In the genomic region with DNA sequence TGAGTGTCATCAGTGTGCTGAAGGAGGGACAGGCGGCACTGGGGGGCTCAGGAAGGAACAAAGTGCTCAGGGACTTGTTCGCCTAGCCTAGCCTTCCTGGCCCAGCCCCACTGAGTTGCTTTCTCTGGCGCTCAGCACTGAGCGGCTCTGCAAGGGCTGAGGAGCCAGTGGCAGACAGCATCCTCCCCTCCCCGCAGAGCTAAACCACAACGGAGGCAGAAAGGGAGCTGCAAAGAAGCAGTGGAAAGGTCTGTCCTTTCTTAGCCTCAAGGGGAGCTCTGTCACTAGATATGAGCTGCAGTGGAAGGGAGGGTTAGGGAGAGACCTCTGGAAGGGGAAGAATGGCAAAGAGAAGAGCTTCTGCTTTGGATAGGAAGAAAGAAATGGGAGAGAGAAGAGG, we compare ENCODE assay signal across 9 cellular contexts.
DNase-seq lines count a peak whose midpoint lies in the region; ATAC-seq, FAIRE-seq and TF ChIP-seq lines count a peak whose summit lies in the region.
"Had no signal": no experiment of that assay in that cellular context is flagged by ENCODE, and none has a peak within 500 bp of the region (broad histone marks: within the 10 kb centered on the region; RNA-seq: fewer than 3 reads in every experiment).

No MANE protein-coding gene starts in this region.

- TF ChIP-seq EP300 in SK-N-SH (IDR thresholded peaks at IDR 0.05; ENCODE audit: borderline replicate concordance in 1 of 2, low read depth in 1 of 2, low read length in 1 of 2): peak in 1 of 2 experiments; percentile 59; a peak in 1 of 4 replicates
- no peak for TF ChIP-seq EP300 in K562 (IDR thresholded peaks at IDR 0.05; ENCODE audit: low read length)

- peaks cover 0 to 4% (median 0%) of the 10 kb centered on the region in 3 experiments; a peak in 1 of 7 replicates for H3K36me3 Mint-ChIP-seq in H9 (ENCODE audit: insufficient read depth in 1 of 3, low read depth in 3 of 3)

- peak; percentile 75 for FAIRE-seq in K562 (lab: Jason Lieb, UNC)

- no peak overlapping the region for H3K9ac ChIP-seq in H9 (ENCODE audit: extremely low read depth, insufficient read length, low read length)
- H3K9ac ChIP-seq in SK-N-SH: no peak overlapping the region
- peak overlapping the region in 1 of 2 experiments; percentile 47; a peak in 1 of 4 replicates for H3K9ac ChIP-seq in K562 (ENCODE audit: insufficient read depth in 1 of 2, low read depth in 2 of 2, low read length in 2 of 2)
- no peak overlapping the region for H3K9ac ChIP-seq in neuronal stem cell (ENCODE audit: low read depth, low read length, poor library complexity)

- no peak overlapping the region for H3K56ac ChIP-seq in H9 (ENCODE audit: insufficient read length, low read depth, low read length)

- H3K79me1 ChIP-seq in H9 (ENCODE audit: insufficient read depth, low read depth, low read length, poor library complexity, severe bottlenecking) (no peaks in the 10 kb centered on the region), neuronal stem cell (ENCODE audit: low read depth, low read length) (no peaks in the 10 kb centered on the region)

- WGBS in H9 (ENCODE audit: extremely low coverage, insufficient read length, low lambda C conversion rate): no CpG with 5 or more reads among the region's 6 CpGs
- WGBS in SK-N-SH (ENCODE audit: low lambda C conversion rate): 36% methylated on average over 6 of the region's 6 CpGs
- WGBS in K562 (ENCODE audit: insufficient coverage, low coverage, missing lambda C conversion rate): 26% methylated on average over 5 of the region's 6 CpGs
- no CpG with 5 or more reads among the region's 6 CpGs for WGBS in neuronal stem cell (ENCODE audit: extremely low coverage in 2 of 2, insufficient read length in 2 of 2, insufficient replicate concordance in 1 of 2), 2 donors

- H2BK120ac ChIP-seq in H9 (ENCODE audit: low read depth, low read length, poor library complexity, severe bottlenecking) (no peak overlapping the region), neuronal stem cell (ENCODE audit: low read depth, low read length) (no peak overlapping the region)

- H3K27ac Mint-ChIP-seq in H9: peak overlapping the region in 2 of 3 experiments; percentile 0 to 5; a peak in 1 of 7 replicates

- H3K9me3 ChIP-seq in H9 (ENCODE audit: control insufficient read depth, low read depth, low read length): no peaks in the 10 kb centered on the region
- H3K9me3 ChIP-seq in SK-N-SH: no peaks in the 10 kb centered on the region
- H3K9me3 ChIP-seq in K562 (replicated peaks; ENCODE audit: control insufficient read depth, insufficient read depth, low read depth, low read length): no peaks in the 10 kb centered on the region
- no peaks in the 10 kb centered on the region for H3K9me3 ChIP-seq in neuronal stem cell (replicated peaks in 1 of 2; ENCODE audit: control insufficient read depth in 2 of 2, insufficient read depth in 1 of 2, low read depth in 1 of 2, low read length in 2 of 2)

- peak; percentile 83 for DNase-seq in H9
- peak; percentile 61 for DNase-seq in SK-N-SH
- peak; percentile 24 to 71 (median 38) for DNase-seq in K562 (ENCODE audit: extremely low read depth in 1 of 4, low spot score in 3 of 4)
- peak; percentile 48 for DNase-seq in neuronal stem cell (ENCODE audit: low spot score)
- DNase-seq in effector CD8-positive, alpha-beta T cell (lab: John Stamatoyannopoulos, UW): no peak
- no peak for DNase-seq in A172 (ENCODE audit: low spot score)
- DNase-seq: SW 1271 had no signal

- no peak overlapping the region for H3K27ac ChIP-seq in H9 (ENCODE audit: insufficient read length, low read depth, low read length)
- peak overlapping the region; percentile 35 to 99; a peak in 3 of 4 replicates for H3K27ac ChIP-seq in SK-N-SH (ENCODE audit: low read depth in 2 of 2, low read length in 1 of 2)
- H3K27ac ChIP-seq in K562 (ENCODE audit: extremely low read depth, low read depth, low read length): no peak overlapping the region
- H3K27ac ChIP-seq in neuronal stem cell (replicated peaks; ENCODE audit: low read length): no peak overlapping the region

- H3K14ac ChIP-seq in H9 (ENCODE audit: insufficient read depth, low read length): no peak overlapping the region
- H3K14ac ChIP-seq in neuronal stem cell (ENCODE audit: low read length): no peak overlapping the region

- H3K4me3 ChIP-seq in SK-N-SH (ENCODE audit: low read depth in 2 of 2, low read length in 1 of 2): no peak overlapping the region
- H3K4me3 ChIP-seq in K562: no peak overlapping the region
- no peak overlapping the region for H3K4me3 ChIP-seq in neuronal stem cell (ENCODE audit: low read length in 2 of 2)

- BruUV-seq in K562 (replicated peaks; lab: Mats Ljungman, UMichigan): no TSS peak

- H2AFZ ChIP-seq in H9 (ENCODE audit: low read length): no peak overlapping the region
- no peak overlapping the region for H2AFZ ChIP-seq in SK-N-SH (ENCODE audit: low read depth)
- H2AFZ ChIP-seq in K562 (ENCODE audit: low read depth, low read length): peak overlapping the region; percentile 29; the same call in 1 of the 2 replicates
- H2AFZ ChIP-seq in neuronal stem cell (ENCODE audit: low read length): no peak overlapping the region

- peaks cover 0 to 8% of the 10 kb centered on the region in 2 experiments for H3K36me3 ChIP-seq in SK-N-SH (replicated peaks in 1 of 2; ENCODE audit: control insufficient read depth in 1 of 2, insufficient read depth in 2 of 2, low read length in 1 of 2)
- peaks cover 18% of the 10 kb centered on the region for H3K36me3 ChIP-seq in K562 (ENCODE audit: control insufficient read depth, insufficient read depth, low read length)
- peaks cover 0 to 10% of the 10 kb centered on the region in 2 donors for H3K36me3 ChIP-seq in neuronal stem cell (replicated peaks in 1 of 2; ENCODE audit: control insufficient read depth in 2 of 2, insufficient read depth in 2 of 2, low read length in 2 of 2)

- peaks cover 12 to 17% of the 10 kb centered on the region in 2 experiments for H3K4me1 Mint-ChIP-seq in H9

- intact Hi-C loops in K562 (cut with micrococcal nuclease): no loop called here

- H3K4ac ChIP-seq in H9 (ENCODE audit: low read depth, low read length) (no peak overlapping the region), neuronal stem cell (ENCODE audit: low read length) (no peak overlapping the region)

- TF ChIP-seq CTCF in H9 (conservative IDR thresholded peaks at IDR 0.05): peak; percentile 61
- peak; percentile 52 for TF ChIP-seq CTCF in SK-N-SH (IDR thresholded peaks at IDR 0.05)
- peak; percentile 45 to 53 (median 49) for TF ChIP-seq CTCF in K562 (IDR thresholded peaks at IDR 0.05 in 2 of 3, conservative IDR thresholded peaks at IDR 0.05 in 1 of 3; ENCODE audit: insufficient read depth in 2 of 3, low read depth in 1 of 3, low read length in 3 of 3)

- H3K27me3 Mint-ChIP-seq in H9 (ENCODE audit: low read depth): no peaks in the 10 kb centered on the region

- H2BK12ac ChIP-seq in H9 (ENCODE audit: insufficient read length, low read depth, low read length): no peak overlapping the region
- no peak overlapping the region for H2BK12ac ChIP-seq in neuronal stem cell (ENCODE audit: low read length)

- H4K8ac ChIP-seq in H9 (replicated peaks; ENCODE audit: insufficient read length, low read depth, low read length) (no peak overlapping the region), neuronal stem cell (ENCODE audit: low read depth, low read length) (no peak overlapping the region)

- no peaks in the 10 kb centered on the region for H3K9me3 Mint-ChIP-seq in H9

- H3K9me2 ChIP-seq in SK-N-SH: no peaks in the 10 kb centered on the region

- POLR2A ChIA-PET in SK-N-SH (lab: Yijun Ruan, JAX): interaction anchor here (0.6 to 4.5 kb wide), 16 partner anchors 9 to 97 kb away, joined by 3 to 66 read pairs (median 14); a partner anchor contains a TSS
- POLR2A ChIA-PET in K562 (lab: Yijun Ruan, JAX): interaction anchor here (0.7 to 0.9 kb wide), 2 partner anchors 13 to 42 kb away, joined by 3 to 4 read pairs; no protein-coding TSS in a partner anchor

- no peaks in the 10 kb centered on the region for H3K23me2 ChIP-seq in H9 (ENCODE audit: insufficient read length, low read depth, low read length, poor library complexity, severe bottlenecking)

- H2BK20ac ChIP-seq in H9 (ENCODE audit: low read depth, low read length, poor library complexity, severe bottlenecking): no peak overlapping the region

- H3K4me2 ChIP-seq in H9 (ENCODE audit: insufficient read depth, insufficient read length, low read length): no peak overlapping the region
- H3K4me2 ChIP-seq in SK-N-SH: peak overlapping the region; percentile 39; the same call in 1 of the 2 replicates
- peak overlapping the region; percentile 19; the same call in 1 of the 2 replicates for H3K4me2 ChIP-seq in K562 (ENCODE audit: insufficient read depth, low read length)
- H3K4me2 ChIP-seq in neuronal stem cell (ENCODE audit: insufficient read depth, low read length, poor library complexity, severe bottlenecking): no peak overlapping the region

- peaks cover 14% of the 10 kb centered on the region for H3F3A ChIP-seq in SK-N-SH (replicated peaks; ENCODE audit: insufficient read depth)

- ATAC-seq in K562 (peak; percentile 79), GM21723 (IDR thresholded peaks at IDR 0.05; ENCODE audit: unreplicated experiment) (no peak), GM18517 (IDR thresholded peaks at IDR 0.05; ENCODE audit: unreplicated experiment) (no peak)

- peak; percentile 73 for TF ChIP-seq RAD21 in SK-N-SH (IDR thresholded peaks at IDR 0.05; ENCODE audit: low read length)
- peak in 1 of 2 experiments; percentile 47; a peak in 2 of 4 replicates for TF ChIP-seq RAD21 in K562 (CRISPR knock-in tag; conservative IDR thresholded peaks at IDR 0.05 in 1 of 2, IDR thresholded peaks at IDR 0.05 in 1 of 2)

- H3K18ac ChIP-seq in H9 (ENCODE audit: insufficient read length, low read depth, low read length): no peak overlapping the region
- no peak overlapping the region for H3K18ac ChIP-seq in neuronal stem cell (ENCODE audit: low read length)

- H3K9me1 ChIP-seq in K562 (ENCODE audit: control insufficient read depth, insufficient read depth, low read length): no peaks in the 10 kb centered on the region

- H3K27me3 ChIP-seq in H9 (ENCODE audit: insufficient read depth, low read length) (no peaks in the 10 kb centered on the region), SK-N-SH (ENCODE audit: insufficient read depth) (no peaks in the 10 kb centered on the region), K562 (ENCODE audit: control insufficient read depth in 2 of 2, insufficient read depth in 2 of 2, low read length in 2 of 2) (no peaks in the 10 kb centered on the region), neuronal stem cell (ENCODE audit: control insufficient read depth in 3 of 3, insufficient read depth in 3 of 3, low read depth in 1 of 3, low read length in 3 of 3) (no peaks in the 10 kb centered on the region)

- no peak overlapping the region for H4K5ac ChIP-seq in H9 (ENCODE audit: insufficient read length, low read depth, low read length)

- no peak overlapping the region for H2BK5ac ChIP-seq in H9 (ENCODE audit: insufficient read length, low read length)
- H2BK5ac ChIP-seq in neuronal stem cell (ENCODE audit: low read length): no peak overlapping the region

- CTCF ChIA-PET in SK-N-SH (lab: Yijun Ruan, JAX): interaction anchor here (0.7 to 36.9 kb wide), 22 partner anchors 9 to 100 kb away, joined by 3 to 637 read pairs (median 4); a partner anchor contains a TSS
- CTCF ChIA-PET in K562 (lab: Yijun Ruan, JAX; ENCODE audit: low intra/inter-chr PET ratio): interaction anchor here (0.6 kb wide), 1 partner anchor 78 kb away, joined by 5 read pairs; no protein-coding TSS in a partner anchor

- H4K20me1 ChIP-seq in H9 (ENCODE audit: control insufficient read depth, insufficient read depth, insufficient read length) (no peaks in the 10 kb centered on the region), SK-N-SH (ENCODE audit: insufficient read depth) (no peaks in the 10 kb centered on the region), K562 (replicated peaks; ENCODE audit: control insufficient read depth, insufficient read depth, low read length) (no peaks in the 10 kb centered on the region)

- H2AK5ac ChIP-seq in H9 (ENCODE audit: insufficient read length, low read length) (no peak overlapping the region), neuronal stem cell (ENCODE audit: low read depth, low read length) (no peak overlapping the region)

- no peak overlapping the region for H3T11ph ChIP-seq in H9 (ENCODE audit: low read length)

- H2BK15ac ChIP-seq in H9 (ENCODE audit: low read depth, low read length) (no peak overlapping the region), neuronal stem cell (ENCODE audit: low read length) (no peak overlapping the region)

- in situ Hi-C loops in K562 (cut with MboI): no loop called here

- no peak for TF ChIP-seq POLR2A in K562 (conservative IDR thresholded peaks at IDR 0.05)

- no peak overlapping the region; a peak in 1 of 5 replicates for H3K4me3 Mint-ChIP-seq in H9

- H3K4me1 ChIP-seq in H9 (ENCODE audit: insufficient read depth, low read length) (no peaks in the 10 kb centered on the region), SK-N-SH (ENCODE audit: control insufficient read depth in 1 of 2, insufficient read depth in 2 of 2, low read depth in 1 of 2, low read length in 1 of 2) (peaks cover 32 to 75% of the 10 kb centered on the region in 2 experiments), K562 (replicated peaks in 1 of 2; ENCODE audit: control insufficient read depth in 2 of 2, insufficient read depth in 2 of 2, low read length in 2 of 2) (peaks cover 19 to 35% of the 10 kb centered on the region in 2 experiments), neuronal stem cell (ENCODE audit: control insufficient read depth in 2 of 2, insufficient read depth in 1 of 2, low read depth in 1 of 2, low read length in 2 of 2) (peaks cover 0 to 10% of the 10 kb centered on the region in 2 donors)

- H3K79me2 ChIP-seq in H9 (ENCODE audit: insufficient read depth, low read length) (no peaks in the 10 kb centered on the region), SK-N-SH (ENCODE audit: insufficient read depth) (no peaks in the 10 kb centered on the region), K562 (ENCODE audit: control insufficient read depth, insufficient read depth, low read length) (no peaks in the 10 kb centered on the region)

- H3K23ac ChIP-seq in H9 (ENCODE audit: insufficient read length, low read depth, low read length) (no peak overlapping the region), neuronal stem cell (ENCODE audit: low read depth, low read length, poor library complexity) (no peak overlapping the region)

- H4K91ac ChIP-seq in H9 (ENCODE audit: insufficient read length, low read depth, low read length) (no peak overlapping the region), neuronal stem cell (ENCODE audit: low read depth, low read length, poor library complexity) (no peak overlapping the region)

Comparison
In these comparisons a context has a peak if more than half of its experiments do, and no peak if none do; other contexts are left out.
1. DNase-seq: peak in H9 (single experiment), SK-N-SH (single experiment), K562 (4 of 4) and neuronal stem cell (single experiment); none in effector CD8-positive, alpha-beta T cell (single experiment) and A172 (single experiment).
2. H3K27ac ChIP-seq: peak in SK-N-SH (2 of 2); none in H9 (single experiment), K562 (single experiment) and neuronal stem cell (single experiment).
3. H3K4me2 ChIP-seq: peak in SK-N-SH (single experiment) and K562 (single experiment); none in H9 (single experiment) and neuronal stem cell (single experiment).
4. Peak in every context shown above with its lines, with median percentiles within 50 percentile points of each other: CTCF ChIP-seq.